Comparison of ENCODE assay signal across 1 cellular context in the genomic region with DNA sequence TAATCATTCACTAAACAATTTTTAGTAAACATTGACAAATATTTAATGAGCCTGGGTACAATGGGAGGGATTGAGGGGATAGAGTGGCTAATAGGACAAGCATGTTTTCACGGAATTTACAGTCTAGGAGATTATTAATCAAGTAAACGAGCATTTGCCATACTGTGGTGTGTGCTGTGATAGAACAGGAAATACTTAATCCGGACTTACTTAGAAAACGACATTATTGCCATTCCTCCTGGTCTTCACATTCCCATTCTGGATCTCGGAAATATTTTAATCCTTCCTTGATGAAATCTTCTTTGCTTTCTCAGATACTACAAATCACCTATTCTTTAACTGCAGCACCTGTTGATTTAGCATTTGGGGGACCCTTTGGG.
TF ChIP-seq lines count a peak whose summit lies in the region.

No MANE protein-coding gene starts in this region.

TF ChIP-seq in liver, 16 proteins besides CTCF, POLR2A, EP300 and RAD21 (continued from another document):
- TF ChIP-seq, protein P1, sequence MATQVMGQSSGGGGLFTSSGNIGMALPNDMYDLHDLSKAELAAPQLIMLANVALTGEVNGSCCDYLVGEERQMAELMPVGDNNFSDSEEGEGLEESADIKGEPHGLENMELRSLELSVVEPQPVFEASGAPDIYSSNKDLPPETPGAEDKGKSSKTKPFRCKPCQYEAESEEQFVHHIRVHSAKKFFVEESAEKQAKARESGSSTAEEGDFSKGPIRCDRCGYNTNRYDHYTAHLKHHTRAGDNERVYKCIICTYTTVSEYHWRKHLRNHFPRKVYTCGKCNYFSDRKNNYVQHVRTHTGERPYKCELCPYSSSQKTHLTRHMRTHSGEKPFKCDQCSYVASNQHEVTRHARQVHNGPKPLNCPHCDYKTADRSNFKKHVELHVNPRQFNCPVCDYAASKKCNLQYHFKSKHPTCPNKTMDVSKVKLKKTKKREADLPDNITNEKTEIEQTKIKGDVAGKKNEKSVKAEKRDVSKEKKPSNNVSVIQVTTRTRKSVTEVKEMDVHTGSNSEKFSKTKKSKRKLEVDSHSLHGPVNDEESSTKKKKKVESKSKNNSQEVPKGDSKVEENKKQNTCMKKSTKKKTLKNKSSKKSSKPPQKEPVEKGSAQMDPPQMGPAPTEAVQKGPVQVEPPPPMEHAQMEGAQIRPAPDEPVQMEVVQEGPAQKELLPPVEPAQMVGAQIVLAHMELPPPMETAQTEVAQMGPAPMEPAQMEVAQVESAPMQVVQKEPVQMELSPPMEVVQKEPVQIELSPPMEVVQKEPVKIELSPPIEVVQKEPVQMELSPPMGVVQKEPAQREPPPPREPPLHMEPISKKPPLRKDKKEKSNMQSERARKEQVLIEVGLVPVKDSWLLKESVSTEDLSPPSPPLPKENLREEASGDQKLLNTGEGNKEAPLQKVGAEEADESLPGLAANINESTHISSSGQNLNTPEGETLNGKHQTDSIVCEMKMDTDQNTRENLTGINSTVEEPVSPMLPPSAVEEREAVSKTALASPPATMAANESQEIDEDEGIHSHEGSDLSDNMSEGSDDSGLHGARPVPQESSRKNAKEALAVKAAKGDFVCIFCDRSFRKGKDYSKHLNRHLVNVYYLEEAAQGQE (IDR thresholded peaks at IDR 0.05) = no peak
- TF ChIP-seq HNF4G (IDR thresholded peaks at IDR 0.05) (no peak), YY1 (IDR thresholded peaks at IDR 0.05) (no peak)
TF ChIP-seq in liver: peak in this region for 3.
